Comparison of ENCODE assay signal across 1 cellular context in the genomic region with DNA sequence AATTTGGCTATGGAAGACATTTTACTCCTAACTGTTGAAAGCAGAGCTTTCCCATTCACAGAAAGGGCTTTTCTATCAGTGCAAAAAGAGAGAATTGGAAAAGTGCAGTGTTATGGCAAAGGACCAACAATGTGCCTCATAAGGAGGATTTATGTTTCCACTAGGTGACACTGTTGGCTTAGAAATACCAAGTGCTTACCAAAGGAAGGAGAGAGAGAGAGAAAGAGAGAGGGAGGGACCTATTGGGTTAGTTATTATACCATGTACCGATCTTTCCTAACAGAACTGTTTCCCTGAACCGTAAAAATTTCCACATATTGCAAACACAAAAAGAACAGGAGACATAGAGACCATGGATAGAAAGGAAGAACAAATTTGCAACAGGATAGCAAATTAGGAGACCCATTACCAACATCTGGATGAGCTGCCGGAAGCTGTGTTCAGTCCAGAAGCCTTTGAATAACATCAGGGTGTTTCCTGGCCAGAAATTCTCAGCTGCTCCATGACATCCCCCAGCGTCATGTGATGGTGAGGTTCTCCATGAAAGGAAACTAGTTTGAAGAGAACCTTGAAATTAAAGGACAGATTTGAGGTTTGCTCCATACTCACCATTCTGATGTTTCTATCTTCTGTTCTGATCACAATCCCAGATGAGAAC.
TF ChIP-seq lines count a peak whose summit lies in the region.

No MANE protein-coding gene starts in this region.

TF ChIP-seq in K562, 482 proteins besides CTCF, POLR2A, EP300 and RAD21:
- 0 out of 2 replicates have a peak, but pooled peaks have one; percentile 32 for TF ChIP-seq SMC3 (conservative IDR thresholded peaks at IDR 0.05; ENCODE audit: insufficient read depth, low read depth, low read length)
- peak; percentile 58 for TF ChIP-seq NFIC (IDR thresholded peaks at IDR 0.05)
